1 cellular context compared by ENCODE assay signal in genomic region chr9:129080608-129081387, GRCh38.
TF ChIP-seq lines count a peak whose summit lies in the region.

Gene DOLPP1, plus strand, starts transcription at chr9:129081111. Its CDS starts 21 bp downstream, at chr9:129081132.

TF ChIP-seq in K562, 482 proteins besides CTCF, POLR2A, EP300 and RAD21 (continued from another document and continues in another):
- TF ChIP-seq ZNF133 (CRISPR knock-in tag; IDR thresholded peaks at IDR 0.05) (0 out of 2 replicates have a peak, but pooled peaks have one; percentile 24), FOXP1 (CRISPR knock-in tag; IDR thresholded peaks at IDR 0.05) (peak; percentile 46; the same call in 1 of the 2 replicates), E2F4 (CRISPR knock-in tag; IDR thresholded peaks at IDR 0.05; ENCODE audit: low read depth) (no peak), THAP12 (CRISPR knock-in tag; IDR thresholded peaks at IDR 0.05) (peak; percentile 32; the same call in 1 of the 2 replicates), SIN3A (IDR thresholded peaks at IDR 0.05; ENCODE audit: borderline replicate concordance in 2 of 2, control insufficient read depth in 1 of 2, low read depth in 2 of 2, low read length in 2 of 2) (peak; percentile 69 to 72; a peak in 2 of 4 replicates), EHMT2 (IDR thresholded peaks at IDR 0.05) (no peak), ZNF766 (CRISPR knock-in tag; conservative IDR thresholded peaks at IDR 0.05) (peak; percentile 95), TSHZ1 (CRISPR knock-in tag; IDR thresholded peaks at IDR 0.05) (no peak), DEAF1 (CRISPR knock-in tag; IDR thresholded peaks at IDR 0.05) (no peak), ZNF584 (CRISPR knock-in tag; IDR thresholded peaks at IDR 0.05; ENCODE audit: low read depth) (peak; percentile 98), VEZF1 (CRISPR knock-in tag; IDR thresholded peaks at IDR 0.05) (peak; percentile 89), SUPT5H (IDR thresholded peaks at IDR 0.05) (peak; percentile 95), TEAD1 (CRISPR knock-in tag; IDR thresholded peaks at IDR 0.05) (peak; percentile 36 to 66; a peak in 1 of 4 replicates), ZKSCAN8 (CRISPR knock-in tag; IDR thresholded peaks at IDR 0.05) (peak; percentile 95), ZNF511 (CRISPR knock-in tag; IDR thresholded peaks at IDR 0.05) (peak; percentile 62), HBP1 (CRISPR knock-in tag; IDR thresholded peaks at IDR 0.05) (no peak), CUX1 (CRISPR knock-in tag; IDR thresholded peaks at IDR 0.05) (peak; percentile 99), MAZ (CRISPR knock-in tag; conservative IDR thresholded peaks at IDR 0.05 in 1 of 2, IDR thresholded peaks at IDR 0.05 in 1 of 2) (peak; percentile 83 to 90), PYGO2 (tag; IDR thresholded peaks at IDR 0.05) (peak; percentile 78), RBBP5 (IDR thresholded peaks at IDR 0.05; ENCODE audit: borderline replicate concordance, insufficient read depth, low read length, poor library complexity, severe bottlenecking) (peak; percentile 88), PML (IDR thresholded peaks at IDR 0.05; ENCODE audit: low read length) (peak; percentile 75), GABPA (tag; conservative IDR thresholded peaks at IDR 0.05; ENCODE audit: low read depth) (peak; percentile 64), EP400 (IDR thresholded peaks at IDR 0.05) (peak; percentile 87), NR0B1 (IDR thresholded peaks at IDR 0.05; ENCODE audit: partially characterized antibody) (no peak), ZNF79 (CRISPR knock-in tag; IDR thresholded peaks at IDR 0.05; ENCODE audit: low read depth) (peak; percentile 74), FOS (IDR thresholded peaks at IDR 0.05; ENCODE audit: extremely low read depth, insufficient read length) (peak; percentile 99), OTX1 (CRISPR knock-in tag; IDR thresholded peaks at IDR 0.05) (peak; percentile 97), AFF4 (CRISPR knock-in tag; IDR thresholded peaks at IDR 0.05) (0 out of 2 replicates have a peak, but pooled peaks have one; percentile 23)
